In genomic region chr9:133775951-133776905, GRCh38 we compare ENCODE assay signal across 17 cellular contexts.
"Had no signal": no experiment of that assay in that cellular context is flagged by ENCODE, and none has a peak within 500 bp of the region (broad histone marks: within the 10 kb centered on the region; RNA-seq: fewer than 3 reads in every experiment).

No MANE protein-coding gene starts in this region.

- H3K4me1 ChIP-seq: adrenal gland, parathyroid adenoma, tibial nerve, uterus had no signal

- H3K4me3 ChIP-seq: adrenal gland, cardiac muscle cell, hepatocyte, tibial nerve, uterus had no signal

- H3K27me3 ChIP-seq: adrenal gland, cardiac muscle cell, hepatocyte, neutrophil, tibial nerve, uterus had no signal

- H3K36me3 ChIP-seq: neutrophil, uterus had no signal

- H3K9me3 ChIP-seq: adrenal gland, neutrophil had no signal

- DNase-seq: activated CD4-positive, alpha-beta T cell treated with anti-CD3 and anti-CD28 coated beads, Interleukin-2, amount 50 U/mL, for 1 hour; activated CD4-positive, CD25-positive, alpha-beta regulatory T cell treated with anti-CD3 and anti-CD28 coated beads, Interleukin-2, amount 50 U/mL, for 72 hours; activated CD8-positive, alpha-beta memory T cell treated with anti-CD3 and anti-CD28 coated beads for 24 hours; activated gamma-delta T cell treated with Interleukin-2 at 50 U/mL for 16 hours; effector memory CD8-positive, alpha-beta T cell; mesenchymal stem cell; naive thymus-derived CD4-positive, alpha-beta T cell; retina; uterus had no signal

- ATAC-seq: activated naive CD4-positive, alpha-beta T cell treated with anti-CD3 and anti-CD28 coated beads, Interleukin-2, amount 50 U/mL, for 72 hours; effector memory CD8-positive, alpha-beta T cell; naive thymus-derived CD4-positive, alpha-beta T cell had no signal

- H3K27ac ChIP-seq: adrenal gland, cardiac muscle cell, hepatocyte, neutrophil, parathyroid adenoma, tibial nerve, uterus, VCaP had no signal
